Comparison of ENCODE assay signal across 1 cellular context in genomic region chr17:59683283-59683682, GRCh38.
A peak's percentile ranks its signal among the peaks of the same experiment; 100 is the strongest.
TF ChIP-seq lines count a peak whose summit lies in the region.

No MANE protein-coding gene starts in this region.

TF ChIP-seq in K562, 482 proteins besides CTCF, POLR2A, EP300 and RAD21:
- TF ChIP-seq TCF3 (CRISPR knock-in tag; IDR thresholded peaks at IDR 0.05) (peak; percentile 34; the same call in 1 of the 2 replicates), JUND (IDR thresholded peaks at IDR 0.05; ENCODE audit: borderline replicate concordance, low read depth, low read length) (0 out of 2 replicates have a peak, but pooled peaks have one; percentile 8), JUND (tag; IDR thresholded peaks at IDR 0.05; ENCODE audit: borderline replicate concordance, low read depth, low read length) (0 out of 3 replicates have a peak, but pooled peaks have one; percentile 18), DPF2 (IDR thresholded peaks at IDR 0.05) (no peak), CHD2 (IDR thresholded peaks at IDR 0.05; ENCODE audit: low read depth, low read length) (no peak), ZNF324 (CRISPR knock-in tag; IDR thresholded peaks at IDR 0.05) (no peak), CBFA2T2 (conservative IDR thresholded peaks at IDR 0.05) (peak; percentile 46; the same call in 1 of the 2 replicates), CBFA2T3 (IDR thresholded peaks at IDR 0.05) (peak; percentile 66), HMBOX1 (IDR thresholded peaks at IDR 0.05) (0 out of 2 replicates have a peak, but pooled peaks have one; percentile 4), RNF219 (CRISPR knock-in tag; IDR thresholded peaks at IDR 0.05) (no peak), ESRRB (CRISPR knock-in tag; IDR thresholded peaks at IDR 0.05; ENCODE audit: borderline replicate concordance) (no peak), ZFX (CRISPR knock-in tag; IDR thresholded peaks at IDR 0.05) (0 out of 2 replicates have a peak, but pooled peaks have one; percentile 10), FOSL1 (tag; conservative IDR thresholded peaks at IDR 0.05) (0 out of 2 replicates have a peak, but pooled peaks have one; percentile 35), TAL1 (IDR thresholded peaks at IDR 0.05) (peak; percentile 20; the same call in 1 of the 2 replicates)
